In the genomic region with DNA sequence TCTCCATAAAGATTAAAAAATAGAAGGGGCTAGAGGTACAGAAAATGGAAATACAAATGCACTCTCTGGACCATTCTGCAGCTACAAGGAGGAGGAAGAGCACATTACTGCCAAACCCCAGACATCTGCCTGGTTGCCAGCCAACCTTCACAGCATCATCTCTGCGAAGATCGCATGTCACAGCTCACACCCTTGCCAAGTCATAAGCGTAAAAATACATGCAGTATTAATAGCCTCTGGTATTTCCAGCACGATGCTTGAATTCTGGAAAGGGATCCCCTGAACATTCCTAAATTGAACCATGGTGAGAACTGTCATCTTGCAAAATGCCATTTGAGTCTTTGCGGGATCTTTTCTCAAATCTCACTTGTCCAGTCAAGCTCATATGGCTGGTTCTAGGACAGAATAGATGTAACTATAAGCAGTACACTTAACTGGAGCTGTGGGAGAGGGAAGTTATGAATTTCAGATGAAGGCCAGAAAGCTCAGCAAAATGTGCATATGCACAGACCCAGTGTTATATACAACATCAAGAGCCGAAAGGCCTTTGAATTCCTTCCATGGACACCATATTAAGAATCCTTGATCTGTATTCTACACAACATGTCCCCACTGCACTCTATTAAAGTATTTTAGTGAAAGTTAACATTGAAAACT, we compare ENCODE assay signal across 14 cellular contexts.
A peak's percentile ranks its signal among the peaks of the same experiment; 100 is the strongest.
DNase-seq lines count a peak whose midpoint lies in the region; ATAC-seq, FAIRE-seq and TF ChIP-seq lines count a peak whose summit lies in the region.
"Had no signal": no experiment of that assay in that cellular context is flagged by ENCODE, and none has a peak within 500 bp of the region (broad histone marks: within the 10 kb centered on the region; RNA-seq: fewer than 3 reads in every experiment).

No MANE protein-coding gene starts in this region.

- H3K36me3 ChIP-seq in IMR-90 (ENCODE audit: control insufficient read depth, insufficient read depth, low read length) (no peaks in the 10 kb centered on the region), RWPE2 (ENCODE audit: low read depth) (no peaks in the 10 kb centered on the region), kidney (ENCODE audit: control insufficient read depth in 1 of 2, insufficient read depth in 2 of 2, low read length in 2 of 2) (no peaks in the 10 kb centered on the region)

- H3K56ac ChIP-seq in IMR-90 (ENCODE audit: extremely low read depth, insufficient read depth, low read length): no peak overlapping the region

- dilution Hi-C loops in IMR-90 (cut with HindIII; ENCODE audit: low sequenced_read_pairs, unreplicated experiment): no loop called here

- no peak overlapping the region for H2BK120ac ChIP-seq in IMR-90 (ENCODE audit: low read depth, low read length)

- H3K4ac ChIP-seq in IMR-90 (ENCODE audit: low read depth, low read length): peak overlapping the region; percentile 10; the same call in 1 of the 2 replicates

- H3K27ac ChIP-seq in IMR-90 (ENCODE audit: insufficient read depth, low read length): no peak overlapping the region
- no peak overlapping the region for H3K27ac ChIP-seq in RWPE2 (ENCODE audit: poor library complexity, severe bottlenecking)
- no peak overlapping the region for H3K27ac ChIP-seq in foreskin keratinocyte
- no peak overlapping the region for H3K27ac ChIP-seq in kidney (ENCODE audit: low read depth in 2 of 2, low read length in 2 of 2)

- BruUV-seq in IMR-90 (replicated peaks; lab: Mats Ljungman, UMichigan): no TSS peak

- H3K4me2 ChIP-seq in IMR-90 (ENCODE audit: low read depth, low read length): no peak overlapping the region

- WGBS in IMR-90 (ENCODE audit: extremely low coverage in 2 of 2, insufficient read length in 1 of 2), 2 experiments: 43% methylated on average over 3 of the region's 6 CpGs; no CpG with 5 or more reads in 1 of the 2 experiments

- intact Hi-C loops in IMR-90 (cut with micrococcal nuclease): no loop called here
- intact Hi-C loops in posterior vena cava (cut with DNase I): no loop called here
- intact Hi-C loops in kidney (cut with DNase I): no loop called here

- H2BK20ac ChIP-seq in IMR-90 (ENCODE audit: low read depth, low read length): no peak overlapping the region

- ATAC-seq in IMR-90 (ENCODE audit: low read depth): peak; percentile 37
- 0 out of 3 replicates have a peak, but pooled peaks have one; percentile 12 for ATAC-seq in RWPE2 (ENCODE audit: low read depth)
- ATAC-seq in foreskin keratinocyte: no peak
- ATAC-seq in HG03469 (IDR thresholded peaks at IDR 0.05; ENCODE audit: unreplicated experiment): no peak
- ATAC-seq: SK-N-SH treated with all-trans-retinoic acid at 6 μM for 48 hours had no signal

- H3K27me3 ChIP-seq in IMR-90 (ENCODE audit: control insufficient read depth, insufficient read depth, low read length) (no peaks in the 10 kb centered on the region), RWPE2 (ENCODE audit: insufficient read depth, poor library complexity, severe bottlenecking) (no peaks in the 10 kb centered on the region), foreskin keratinocyte (no peaks in the 10 kb centered on the region)

- H3K14ac ChIP-seq in IMR-90 (replicated peaks; ENCODE audit: low read depth, low read length): no peak overlapping the region

- no peaks in the 10 kb centered on the region for H3K79me1 ChIP-seq in IMR-90 (ENCODE audit: low read depth in 1 of 2, low read length in 2 of 2)

- H3K4me1 ChIP-seq in IMR-90 (ENCODE audit: control insufficient read depth, insufficient read depth, low read length) (peaks cover 4% of the 10 kb centered on the region), RWPE2 (ENCODE audit: insufficient read depth, poor library complexity, severe bottlenecking) (peaks cover 37% of the 10 kb centered on the region), foreskin keratinocyte (peaks cover 7% of the 10 kb centered on the region), kidney (ENCODE audit: control insufficient read depth in 1 of 2, insufficient read depth in 1 of 2, low read depth in 1 of 2, low read length in 2 of 2) (peaks cover 0 to 3% of the 10 kb centered on the region in 2 donors)

- H2AFZ ChIP-seq in IMR-90 (replicated peaks; ENCODE audit: low read length, poor library complexity): no peak overlapping the region

- H2BK15ac ChIP-seq in IMR-90 (ENCODE audit: low read depth, low read length): no peak overlapping the region

- TF ChIP-seq CTCF in IMR-90 (conservative IDR thresholded peaks at IDR 0.05; ENCODE audit: low read depth, low read length): no peak
- TF ChIP-seq CTCF in RWPE2 (IDR thresholded peaks at IDR 0.05; ENCODE audit: poor library complexity, severe bottlenecking): no peak
- no peak for TF ChIP-seq CTCF in foreskin fibroblast (IDR thresholded peaks at IDR 0.05; ENCODE audit: low read depth, low read length)
- TF ChIP-seq CTCF in foreskin keratinocyte (conservative IDR thresholded peaks at IDR 0.05): no peak
- TF ChIP-seq CTCF in kidney (IDR thresholded peaks at IDR 0.05; ENCODE audit: borderline replicate concordance, extremely low read depth, insufficient read depth): no peak

- in situ Hi-C loops in IMR-90 (cut with MboI; ENCODE audit: low sequenced_read_pairs): no loop called here

- H4K20me1 ChIP-seq in IMR-90 (ENCODE audit: insufficient read depth, low read length): no peaks in the 10 kb centered on the region

- DNase-seq in IMR-90 (peak; percentile 61), RWPE2 (ENCODE audit: low spot score) (no peak), foreskin fibroblast (peak; percentile 56 to 71), posterior vena cava (ENCODE audit: low spot score) (peak; percentile 80), foreskin keratinocyte (no peak), Kasumi-1 (lab: John Stamatoyannopoulos, UW) (no peak), kidney (no peak)
- DNase-seq: activated CD8-positive, alpha-beta memory T cell treated with anti-CD3 and anti-CD28 coated beads for 24 hours; naive B cell; NCI-H345; stimulated activated CD4-positive, alpha-beta T cell treated with anti-CD3 and anti-CD28 coated beads, Interleukin-4, amount 100 ng/mL, for 1 hour had no signal

- TF ChIP-seq RAD21 in IMR-90 (IDR thresholded peaks at IDR 0.05; ENCODE audit: low read length): no peak

- H4K5ac ChIP-seq in IMR-90 (ENCODE audit: low read depth, low read length): no peak overlapping the region

- H3K18ac ChIP-seq in IMR-90 (ENCODE audit: low read depth, low read length): no peak overlapping the region; the same call in 1 of the 2 replicates

- CTCF ChIA-PET in IMR-90 (lab: Yijun Ruan, JAX): no interaction called here

- H4K91ac ChIP-seq in IMR-90 (ENCODE audit: insufficient read depth, low read depth, low read length): no peak overlapping the region

- no peak overlapping the region for H4K8ac ChIP-seq in IMR-90 (ENCODE audit: low read depth in 2 of 2, low read length in 2 of 2)

- H3K9me3 ChIP-seq in IMR-90 (ENCODE audit: control insufficient read depth, insufficient read depth, low read length) (no peaks in the 10 kb centered on the region), RWPE2 (ENCODE audit: severe bottlenecking) (no peaks in the 10 kb centered on the region), kidney (ENCODE audit: control insufficient read depth in 1 of 2, low read length in 2 of 2) (no peaks in the 10 kb centered on the region)

- H2AK5ac ChIP-seq in IMR-90 (ENCODE audit: low read depth, low read length): 0 out of 2 replicates have a peak overlapping the region, but pooled peaks have one; percentile 2

- no peak overlapping the region for H2AK9ac ChIP-seq in IMR-90 (replicated peaks; ENCODE audit: low read depth, low read length, poor library complexity)

- H3K23ac ChIP-seq in IMR-90 (ENCODE audit: low read depth, low read length): peak overlapping the region; percentile 44; the same call in 1 of the 2 replicates

- peaks cover 4% of the 10 kb centered on the region for H3K9me1 ChIP-seq in IMR-90 (ENCODE audit: insufficient read depth, low read length)

- POLR2A ChIA-PET in IMR-90 (lab: Charles Lee; ENCODE audit: unreplicated experiment): interaction anchor here (0.5 kb wide), 1 partner anchor 68 kb away, joined by 4 read pairs; no protein-coding TSS in a partner anchor

- H3K9ac ChIP-seq in IMR-90 (ENCODE audit: low read depth, low read length) (no peak overlapping the region), kidney (ENCODE audit: low read length in 2 of 2) (no peak overlapping the region)

- TF ChIP-seq POLR2A in IMR-90 (IDR thresholded peaks at IDR 0.05; ENCODE audit: low read depth, low read length): no peak

- H3K4me3 ChIP-seq in IMR-90 (ENCODE audit: insufficient read depth, low read depth, low read length): no peak overlapping the region
- H3K4me3 ChIP-seq in RWPE2 (ENCODE audit: severe bottlenecking): no peak overlapping the region
- H3K4me3 ChIP-seq in foreskin fibroblast (ENCODE audit: low read depth in 1 of 2, low read length in 2 of 2): no peak overlapping the region
- H3K4me3 ChIP-seq in kidney (ENCODE audit: low read length in 2 of 2): no peak overlapping the region

- no peak overlapping the region for H2BK5ac ChIP-seq in IMR-90 (ENCODE audit: low read depth, low read length, poor library complexity, severe bottlenecking)

- FAIRE-seq in kidney (lab: Jason Lieb, UNC): no peak
- FAIRE-seq: GM19239 had no signal

TF ChIP-seq in IMR-90, 13 proteins besides CTCF, POLR2A, EP300 and RAD21 (continues in another document):
- TF ChIP-seq MAFK (IDR thresholded peaks at IDR 0.05; ENCODE audit: low read depth, low read length) (no peak), MXI1 (IDR thresholded peaks at IDR 0.05; ENCODE audit: borderline replicate concordance, low read depth, low read length) (no peak), SMC3 (IDR thresholded peaks at IDR 0.05; ENCODE audit: low read depth, low read length) (no peak), CEBPB (IDR thresholded peaks at IDR 0.05; ENCODE audit: low read depth, low read length) (no peak), RCOR1 (IDR thresholded peaks at IDR 0.05; ENCODE audit: insufficient replicate concordance, low read length) (no peak), CHD1 (IDR thresholded peaks at IDR 0.05; ENCODE audit: low read depth, low read length) (no peak)
- TF ChIP-seq, protein P1, sequence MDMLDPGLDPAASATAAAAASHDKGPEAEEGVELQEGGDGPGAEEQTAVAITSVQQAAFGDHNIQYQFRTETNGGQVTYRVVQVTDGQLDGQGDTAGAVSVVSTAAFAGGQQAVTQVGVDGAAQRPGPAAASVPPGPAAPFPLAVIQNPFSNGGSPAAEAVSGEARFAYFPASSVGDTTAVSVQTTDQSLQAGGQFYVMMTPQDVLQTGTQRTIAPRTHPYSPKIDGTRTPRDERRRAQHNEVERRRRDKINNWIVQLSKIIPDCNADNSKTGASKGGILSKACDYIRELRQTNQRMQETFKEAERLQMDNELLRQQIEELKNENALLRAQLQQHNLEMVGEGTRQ (IDR thresholded peaks at IDR 0.05; ENCODE audit: low read depth, low read length): no peak

Comparison
In these comparisons a context has a peak if more than half of its experiments do, and no peak if none do; other contexts are left out.
1. ATAC-seq: peak in IMR-90 (single experiment) and RWPE2 (single experiment); none in foreskin keratinocyte (single experiment) and HG03469 (single experiment).
2. DNase-seq: peak in IMR-90 (single experiment), foreskin fibroblast (2 of 2) and posterior vena cava (single experiment); none in RWPE2 (single experiment), foreskin keratinocyte (0 of 2), Kasumi-1 (0 of 2) and kidney (single experiment).